In genomic region chr16:57061084-57061905, GRCh38 we compare ENCODE assay signal across 9 cellular contexts. TPM values are rescaled to one million over a fixed set of nuclear protein-coding genes. Genes with fewer than 3 reads are reported as not detected.
DNase-seq lines count a peak whose midpoint lies in the region; ATAC-seq, FAIRE-seq and TF ChIP-seq lines count a peak whose summit lies in the region.
"Had no signal": no experiment of that assay in that cellular context is flagged by ENCODE, and none has a peak within 500 bp of the region (broad histone marks: within the 10 kb centered on the region; RNA-seq: fewer than 3 reads in every experiment).

No MANE protein-coding gene starts in this region.

- H3K4me1 Mint-ChIP-seq in activated T-cell treated with anti-CD3 and anti-CD28 coated beads, Interleukin-2, amount 50 U/mL, for 24 hours (ENCODE audit: low read depth): peaks cover 24% of the 10 kb centered on the region
- peaks cover 27% of the 10 kb centered on the region for H3K4me1 Mint-ChIP-seq in activated naive CD8-positive, alpha-beta T cell treated with anti-CD3 and anti-CD28 coated beads for 36 hours

- DNase-seq in activated T-cell treated with anti-CD3 and anti-CD28 coated beads, Interleukin-2, amount 50 U/mL, for 24 hours: no peak
- DNase-seq in activated T-cell treated with anti-CD3 and anti-CD28 coated beads for 4 hours: no peak
- no peak for DNase-seq in activated naive CD8-positive, alpha-beta T cell treated with anti-CD3 and anti-CD28 coated beads for 36 hours
- peak; percentile 95 for DNase-seq in kidney
- DNase-seq in thoracic aorta (ENCODE audit: low spot score): peak; percentile 33
- no peak for DNase-seq in GM12891 (ENCODE audit: insufficient read length, low spot score)

- peaks cover 0 to 5% of the 10 kb centered on the region in 2 donors for H3K4me1 ChIP-seq in kidney (ENCODE audit: control insufficient read depth in 1 of 2, insufficient read depth in 1 of 2, low read depth in 1 of 2, low read length in 2 of 2)
- peaks cover 13 to 16% of the 10 kb centered on the region in 2 donors for H3K4me1 ChIP-seq in thoracic aorta (ENCODE audit: control insufficient read depth in 1 of 2, low read depth in 2 of 2)

- no peaks in the 10 kb centered on the region for H3K27me3 Mint-ChIP-seq in activated T-cell treated with anti-CD3 and anti-CD28 coated beads, Interleukin-2, amount 50 U/mL, for 24 hours
- no peaks in the 10 kb centered on the region for H3K27me3 Mint-ChIP-seq in activated naive CD8-positive, alpha-beta T cell treated with anti-CD3 and anti-CD28 coated beads for 36 hours

- peaks cover 86% of the 10 kb centered on the region for H3K36me3 Mint-ChIP-seq in activated T-cell treated with anti-CD3 and anti-CD28 coated beads, Interleukin-2, amount 50 U/mL, for 24 hours (ENCODE audit: low read depth)
- peaks cover 19% of the 10 kb centered on the region for H3K36me3 Mint-ChIP-seq in activated naive CD8-positive, alpha-beta T cell treated with anti-CD3 and anti-CD28 coated beads for 36 hours

- intact Hi-C loops in kidney (cut with DNase I): no loop called here

- no peak overlapping the region for H3K4me3 Mint-ChIP-seq in activated T-cell treated with anti-CD3 and anti-CD28 coated beads, Interleukin-2, amount 50 U/mL, for 24 hours
- H3K4me3 Mint-ChIP-seq in activated naive CD8-positive, alpha-beta T cell treated with anti-CD3 and anti-CD28 coated beads for 36 hours: no peak overlapping the region

- no peak for TF ChIP-seq POLR2A in GM12891 (IDR thresholded peaks at IDR 0.05; ENCODE audit: low read depth, low read length)

- peak; percentile 63 for ATAC-seq in thoracic aorta (ENCODE audit: insufficient number of reproducible peaks, low FRiP score, low read depth)
- ATAC-seq in GM19324 (IDR thresholded peaks at IDR 0.05; ENCODE audit: low FRiP score, unreplicated experiment): no peak
- no peak for ATAC-seq in HG03442 (IDR thresholded peaks at IDR 0.05; ENCODE audit: unreplicated experiment)

- FAIRE-seq in kidney (lab: Jason Lieb, UNC) (no peak), GM12891 (lab: Jason Lieb, UNC) (no peak)
- FAIRE-seq: G401.6 had no signal

- H3K9me3 ChIP-seq in kidney (ENCODE audit: control insufficient read depth in 1 of 2, low read length in 2 of 2): no peaks in the 10 kb centered on the region
- no peaks in the 10 kb centered on the region for H3K9me3 ChIP-seq in thoracic aorta

- TF ChIP-seq CTCF in kidney (IDR thresholded peaks at IDR 0.05; ENCODE audit: borderline replicate concordance, extremely low read depth, insufficient read depth): no peak
- TF ChIP-seq CTCF in thoracic aorta (IDR thresholded peaks at IDR 0.05): no peak

- H3K27ac ChIP-seq in kidney (ENCODE audit: low read depth in 2 of 2, low read length in 2 of 2) (peak overlapping the region; percentile 63 to 85), thoracic aorta (peak overlapping the region; percentile 82 to 88)

- H3K36me3 ChIP-seq in kidney (ENCODE audit: control insufficient read depth in 1 of 2, insufficient read depth in 2 of 2, low read length in 2 of 2) (no peaks in the 10 kb centered on the region), thoracic aorta (peaks cover 4% of the 10 kb centered on the region)

- no peak overlapping the region for H3K4me3 ChIP-seq in kidney (ENCODE audit: low read length in 2 of 2)
- peak overlapping the region; percentile 26 for H3K4me3 ChIP-seq in thoracic aorta

- H3K9ac ChIP-seq in kidney (ENCODE audit: low read length in 2 of 2): peak overlapping the region in 1 of 2 donors; percentile 41

- H3K9me3 Mint-ChIP-seq in activated T-cell treated with anti-CD3 and anti-CD28 coated beads, Interleukin-2, amount 50 U/mL, for 24 hours: no peaks in the 10 kb centered on the region
- H3K9me3 Mint-ChIP-seq in activated naive CD8-positive, alpha-beta T cell treated with anti-CD3 and anti-CD28 coated beads for 36 hours: no peaks in the 10 kb centered on the region

- no peaks in the 10 kb centered on the region for H3K27me3 ChIP-seq in thoracic aorta (replicated peaks; ENCODE audit: insufficient read depth)

- H3K27ac Mint-ChIP-seq in activated T-cell treated with anti-CD3 and anti-CD28 coated beads, Interleukin-2, amount 50 U/mL, for 24 hours: peak overlapping the region; percentile 84
- peak overlapping the region; percentile 73 for H3K27ac Mint-ChIP-seq in activated naive CD8-positive, alpha-beta T cell treated with anti-CD3 and anti-CD28 coated beads for 36 hours

TF ChIP-seq in GM12891, 5 proteins besides CTCF, POLR2A, EP300 and RAD21:
- TF ChIP-seq SPI1 (IDR thresholded peaks at IDR 0.05; ENCODE audit: low read depth, low read length) (no peak), POLR2AphosphoS5 (IDR thresholded peaks at IDR 0.05; ENCODE audit: low read depth, low read length) (no peak), PAX5 (IDR thresholded peaks at IDR 0.05; ENCODE audit: insufficient read depth, low read length, severe bottlenecking) (no peak), TAF1 (IDR thresholded peaks at IDR 0.05; ENCODE audit: low read depth, low read length) (no peak), POU2F2 (IDR thresholded peaks at IDR 0.05; ENCODE audit: low read depth, low read length) (no peak)

RNA-seq across cellular contexts. Expression of gene CPNE2, which starts 31.1 kb away (rescaled TPM):
- total RNA-seq in activated naive CD8-positive, alpha-beta T cell treated with anti-CD3 and anti-CD28 coated beads for 36 hours: 10 to 100 TPM; 10.4 TPM
- total RNA-seq in kidney: 24.1 TPM
- polyA plus RNA-seq in kidney (ENCODE audit: insufficient read depth, low read depth, low replicate concordance): 33.1 TPM
- total RNA-seq in thoracic aorta: 10 to 100 TPM; 28.3 to 47.4 TPM
- polyA plus RNA-seq in GM12891 (2012; ENCODE audit: low read depth, missing spikeins): 13.0 TPM

Comparison
In these comparisons a context has a peak if more than half of its experiments do, and no peak if none do; other contexts are left out.
1. DNase-seq: peak in kidney (single experiment) and thoracic aorta (single experiment); none in activated T-cell treated with anti-CD3 and anti-CD28 coated beads, Interleukin-2, amount 50 U/mL, for 24 hours (single experiment), activated T-cell treated with anti-CD3 and anti-CD28 coated beads for 4 hours (single experiment), activated naive CD8-positive, alpha-beta T cell treated with anti-CD3 and anti-CD28 coated beads for 36 hours (single experiment) and GM12891 (single experiment).